Comparison of ENCODE assay signal across 20 cellular contexts in genomic region chr16:554297-554621, GRCh38. TPM values are rescaled to one million over a fixed set of nuclear protein-coding genes. Genes with fewer than 3 reads are reported as not detected.
A peak's percentile ranks its signal among the peaks of the same experiment; 100 is the strongest.
DNase-seq lines count a peak whose midpoint lies in the region; ATAC-seq and TF ChIP-seq lines count a peak whose summit lies in the region.
"Had no signal": no experiment of that assay in that cellular context is flagged by ENCODE, and none has a peak within 500 bp of the region (broad histone marks: within the 10 kb centered on the region; RNA-seq: fewer than 3 reads in every experiment).

No MANE protein-coding gene starts in this region.

- H3K36me3 Mint-ChIP-seq in glutamatergic neuron (ENCODE audit: unreplicated experiment) (no peaks in the 10 kb centered on the region), osteocyte (ENCODE audit: unreplicated experiment) (peaks cover 3% of the 10 kb centered on the region)
- H3K36me3 Mint-ChIP-seq in naive thymus-derived CD8-positive, alpha-beta T cell, result peaks cover 0 to 3% (median 0%) of the 10 kb centered on the region in 3 donors
- no peaks in the 10 kb centered on the region for H3K36me3 Mint-ChIP-seq in activated CD4-positive, alpha-beta memory T cell treated with anti-CD3 and anti-CD28 coated beads, Interleukin-2, amount 10 ng/mL, durations not matched to agents 7 days and 5 days (ENCODE audit: low read depth)

- peaks cover 17% of the 10 kb centered on the region for H3K4me1 ChIP-seq in GM23248 (ENCODE audit: insufficient read depth)
- H3K4me1 ChIP-seq in mucosa of descending colon (ENCODE audit: low read depth), result peaks cover under 1% of the 10 kb centered on the region

- in situ Hi-C loops in GM23248 (cut with MboI), result no loop called here

- H3K4me3 ChIP-seq in GM23248 (peak overlapping the region; percentile 63; the same call in 1 of the 2 replicates), mucosa of descending colon (no peak overlapping the region)

- H3K27me3 Mint-ChIP-seq in glutamatergic neuron (ENCODE audit: unreplicated experiment) (no peaks in the 10 kb centered on the region), osteocyte (ENCODE audit: unreplicated experiment) (peaks cover 2% of the 10 kb centered on the region)
- H3K27me3 Mint-ChIP-seq in naive thymus-derived CD8-positive, alpha-beta T cell, result peaks cover 0 to 8% (median 3%) of the 10 kb centered on the region in 5 donors
- peaks cover 4% of the 10 kb centered on the region for H3K27me3 Mint-ChIP-seq in activated CD4-positive, alpha-beta memory T cell treated with anti-CD3 and anti-CD28 coated beads, Interleukin-2, amount 10 ng/mL, durations not matched to agents 7 days and 5 days

- H3K4me1 Mint-ChIP-seq in glutamatergic neuron (ENCODE audit: low read depth, unreplicated experiment) (no peaks in the 10 kb centered on the region), osteocyte (ENCODE audit: unreplicated experiment) (peaks cover 8% of the 10 kb centered on the region)
- H3K4me1 Mint-ChIP-seq in naive thymus-derived CD8-positive, alpha-beta T cell, result no peaks in the 10 kb centered on the region
- H3K4me1 Mint-ChIP-seq in activated CD4-positive, alpha-beta memory T cell treated with anti-CD3 and anti-CD28 coated beads, Interleukin-2, amount 10 ng/mL, durations not matched to agents 7 days and 5 days, result no peaks in the 10 kb centered on the region

- H3K9me3 ChIP-seq in GM23248 (ENCODE audit: low read depth) (no peaks in the 10 kb centered on the region), mucosa of descending colon (no peaks in the 10 kb centered on the region)
- H3K9me3 ChIP-seq: BE2C had no signal

- H3K79me2 ChIP-seq in GM23248 (ENCODE audit: insufficient read depth), result no peaks in the 10 kb centered on the region

- no peaks in the 10 kb centered on the region for H3K36me3 ChIP-seq in GM23248 (ENCODE audit: low read depth)
- H3K36me3 ChIP-seq in mucosa of descending colon (ENCODE audit: low read depth), result no peaks in the 10 kb centered on the region

- no peaks in the 10 kb centered on the region for H3K9me2 ChIP-seq in GM23248 (ENCODE audit: insufficient read depth)

- H3K4me3 Mint-ChIP-seq in glutamatergic neuron (ENCODE audit: unreplicated experiment) (no peak overlapping the region), osteocyte (ENCODE audit: unreplicated experiment) (no peak overlapping the region)
- no peak overlapping the region for H3K4me3 Mint-ChIP-seq in naive thymus-derived CD8-positive, alpha-beta T cell
- no peak overlapping the region for H3K4me3 Mint-ChIP-seq in activated CD4-positive, alpha-beta memory T cell treated with anti-CD3 and anti-CD28 coated beads, Interleukin-2, amount 10 ng/mL, durations not matched to agents 7 days and 5 days

- H3K27ac Mint-ChIP-seq in glutamatergic neuron (ENCODE audit: unreplicated experiment) (peak overlapping the region; percentile 34), osteocyte (ENCODE audit: unreplicated experiment) (peak overlapping the region; percentile 10)
- no peak overlapping the region for H3K27ac Mint-ChIP-seq in naive thymus-derived CD8-positive, alpha-beta T cell
- no peak overlapping the region for H3K27ac Mint-ChIP-seq in activated CD4-positive, alpha-beta memory T cell treated with anti-CD3 and anti-CD28 coated beads, Interleukin-2, amount 10 ng/mL, durations not matched to agents 7 days and 5 days

- H3K27ac ChIP-seq in GM23248 (peak overlapping the region; percentile 86), RWPE1 (peak overlapping the region; percentile 99)

- H3K9me3 Mint-ChIP-seq in glutamatergic neuron (ENCODE audit: unreplicated experiment), result no peaks in the 10 kb centered on the region
- H3K9me3 Mint-ChIP-seq in osteocyte (ENCODE audit: unreplicated experiment), result no peaks in the 10 kb centered on the region
- H3K9me3 Mint-ChIP-seq in naive thymus-derived CD8-positive, alpha-beta T cell, result no peaks in the 10 kb centered on the region
- H3K9me3 Mint-ChIP-seq in activated CD4-positive, alpha-beta memory T cell treated with anti-CD3 and anti-CD28 coated beads, Interleukin-2, amount 10 ng/mL, durations not matched to agents 7 days and 5 days, result no peaks in the 10 kb centered on the region

- intact Hi-C loops in mucosa of descending colon (cut with DNase I, micrococcal nuclease), result no loop called here

- no peak for ATAC-seq in naive thymus-derived CD8-positive, alpha-beta T cell
- no peak for ATAC-seq in stimulated activated naive CD8-positive, alpha-beta T cell treated with anti-CD3 and anti-CD28 coated beads, Interleukin-15, Interleukin-2, amounts not matched to agents 100 U/mL and 50 U/mL, for 24 hours
- no peak for ATAC-seq in mucosa of descending colon

- CTCF ChIA-PET in RWPE1 (lab: Yijun Ruan, JAX), result interaction anchor here (0.6 kb wide), 1 partner anchor 20 kb away, joined by 3 read pairs; no protein-coding TSS in a partner anchor
- CTCF ChIA-PET in activated CD4-positive, alpha-beta memory T cell treated with anti-CD3 and anti-CD28 coated beads, Interleukin-2, amount 10 ng/mL, durations not matched to agents 7 days and 5 days (lab: Charles Lee), result no interaction called here

- no peak overlapping the region for H2AFZ ChIP-seq in GM23248

- peak overlapping the region; percentile 75 for H3K4me2 ChIP-seq in GM23248 (ENCODE audit: unreplicated experiment)

- 58 to 67% methylated on average over 6 to 11 of the region's 11 CpGs for WGBS in GM23248 (ENCODE audit: low coverage in 1 of 2, low lambda C conversion rate in 2 of 2, missing lambda C conversion rate in 2 of 2), 2 experiments

- DNase-seq in GM23248 (no peak), RWPE1 (ENCODE audit: low spot score) (no peak), glutamatergic neuron (no peak), osteocyte (ENCODE audit: extremely low spot score, unreplicated experiment) (no peak), mucosa of descending colon (no peak)
- no peak for DNase-seq in naive thymus-derived CD8-positive, alpha-beta T cell
- no peak for DNase-seq in stimulated activated naive CD8-positive, alpha-beta T cell treated with anti-CD3 and anti-CD28 coated beads, Interleukin-15, Interleukin-2, amounts not matched to agents 100 U/mL and 50 U/mL, for 24 hours
- no peak for DNase-seq in activated CD4-positive, alpha-beta memory T cell treated with anti-CD3 and anti-CD28 coated beads, Interleukin-2, amount 10 ng/mL, durations not matched to agents 7 days and 5 days
- DNase-seq: GF-D8, Kasumi-1, NCI-H1417, NCI-H1694 treated with DMSO at 0.1 percent for 48 hours, NCI-H2081 treated with DMSO at 0.1 percent for 48 hours, NCI-H446 treated with DMSO at 0.1 percent for 48 hours, NCI-H526 treated with DMSO at 0.1 percent for 48 hours, OCI-M1, SHP77 treated with DMSO at 0.1 percent for 48 hours had no signal

- peaks cover 3% of the 10 kb centered on the region; the same call in 1 of the 2 replicates for H3K27me3 ChIP-seq in GM23248 (replicated peaks; ENCODE audit: insufficient read depth)

- no peak for TF ChIP-seq CTCF in RWPE1 (conservative IDR thresholded peaks at IDR 0.05; ENCODE audit: low read depth)
- no peak for TF ChIP-seq CTCF in glutamatergic neuron (IDR thresholded peaks at IDR 0.05; ENCODE audit: partially characterized antibody, unreplicated experiment)
- TF ChIP-seq CTCF in osteocyte (IDR thresholded peaks at IDR 0.05), result no peak
- TF ChIP-seq CTCF in mucosa of descending colon (IDR thresholded peaks at IDR 0.05), result no peak

- peak overlapping the region; percentile 78 for H3K9ac ChIP-seq in GM23248

- no peaks in the 10 kb centered on the region for H3F3A ChIP-seq in GM23248 (ENCODE audit: insufficient read depth)

- no peaks in the 10 kb centered on the region for H4K20me1 ChIP-seq in GM23248 (ENCODE audit: insufficient read depth)

- POLR2A ChIA-PET in RWPE1 (lab: Yijun Ruan, JAX; ENCODE audit: low non-redundant PET), result interaction anchor here (1.3 kb wide), 1 partner anchor 27 kb away, joined by 3 read pairs; the partner anchor contains the start of gene CAPN15
- POLR2A ChIA-PET in naive thymus-derived CD8-positive, alpha-beta T cell (lab: Charles Lee), result no interaction called here
- POLR2A ChIA-PET in activated CD4-positive, alpha-beta memory T cell treated with anti-CD3 and anti-CD28 coated beads, Interleukin-2, amount 10 ng/mL, durations not matched to agents 7 days and 5 days (lab: Charles Lee), result interaction anchor here (1.0 kb wide), 1 partner anchor 27 kb away, joined by 3 read pairs; no protein-coding TSS in a partner anchor

RNA-seq across cellular contexts. Expression of gene PRR35, which starts 5.9 kb away (rescaled TPM):
- total RNA-seq in GM23248 (2014; rRNA removed; shearing (Covaris generic)), result not detected in 2 replicates
- polyA plus RNA-seq in GM23248 (2016; fragmentation: Nextera tagmentation; extraction: Ambion mirVana), result not detected in 2 replicates
- total RNA-seq in glutamatergic neuron (ENCODE audit: unreplicated experiment) (not detected), osteocyte (not detected in 2 replicates), mucosa of descending colon (not detected)
- total RNA-seq in naive thymus-derived CD8-positive, alpha-beta T cell, result not detected
- polyA plus RNA-seq in naive thymus-derived CD8-positive, alpha-beta T cell, result not detected
- not detected for total RNA-seq in activated CD4-positive, alpha-beta memory T cell treated with anti-CD3 and anti-CD28 coated beads, Interleukin-2, amount 10 ng/mL, durations not matched to agents 7 days and 5 days
- total RNA-seq: H4, MCF 10A had no signal

RNA-seq across cellular contexts. Expression of gene NHLRC4, which starts 12.5 kb away (rescaled TPM):
- total RNA-seq in GM23248 (2014; rRNA removed; shearing (Covaris generic)), result 0.11 and 0.13 TPM in 2 replicates
- polyA plus RNA-seq in GM23248 (2016; fragmentation: Nextera tagmentation; extraction: Ambion mirVana), result 0.20 TPM in 1 of 2 replicates, not detected in the other
- 3.4 TPM for total RNA-seq in glutamatergic neuron (ENCODE audit: unreplicated experiment)
- 0.57 and 1.7 TPM in 2 replicates for total RNA-seq in osteocyte
- total RNA-seq in naive thymus-derived CD8-positive, alpha-beta T cell, result 1 to 10 TPM; 4.7 to 5.3 TPM
- 1 to 10 TPM; 1.5 to 3.3 (median 1.7) TPM for polyA plus RNA-seq in naive thymus-derived CD8-positive, alpha-beta T cell
- total RNA-seq in activated CD4-positive, alpha-beta memory T cell treated with anti-CD3 and anti-CD28 coated beads, Interleukin-2, amount 10 ng/mL, durations not matched to agents 7 days and 5 days, result 1 to 10 TPM; 2.3 to 2.6 TPM
- under 1 TPM; 0.26 to 0.82 (median 0.36) TPM for total RNA-seq in mucosa of descending colon
- total RNA-seq: MCF 10A had no signal

RNA-seq across cellular contexts. Expression of gene PIGQ, which starts 15.5 kb away (rescaled TPM):
- total RNA-seq in GM23248 (2014; rRNA removed; shearing (Covaris generic)), result 35.0 and 43.5 TPM in 2 replicates
- polyA plus RNA-seq in GM23248 (2016; fragmentation: Nextera tagmentation; extraction: Ambion mirVana), result 31.6 and 33.9 TPM in 2 replicates
- total RNA-seq in glutamatergic neuron (ENCODE audit: unreplicated experiment), result 85.0 TPM
- total RNA-seq in osteocyte, result 62.0 and 63.6 TPM in 2 replicates
- total RNA-seq in naive thymus-derived CD8-positive, alpha-beta T cell, result 10 to 100 TPM; 55.8 to 59.0 TPM
- 10 to 100 TPM in 1 of 3 donors, 1 to 10 TPM in 2; 8.8 to 13.4 (median 9.3) TPM for polyA plus RNA-seq in naive thymus-derived CD8-positive, alpha-beta T cell
- 10 to 100 TPM; 33.7 to 35.1 TPM for total RNA-seq in activated CD4-positive, alpha-beta memory T cell treated with anti-CD3 and anti-CD28 coated beads, Interleukin-2, amount 10 ng/mL, durations not matched to agents 7 days and 5 days
- total RNA-seq in mucosa of descending colon, result 10 to 100 TPM; 37.8 to 39.6 (median 38.4) TPM

RNA-seq across cellular contexts. Expression of gene CAPN15, which starts 26.7 kb away (rescaled TPM):
- total RNA-seq in GM23248 (2014; rRNA removed; shearing (Covaris generic)), result 68.0 and 69.4 TPM in 2 replicates
- polyA plus RNA-seq in GM23248 (2016; fragmentation: Nextera tagmentation; extraction: Ambion mirVana), result 5.4 and 5.7 TPM in 2 replicates
- total RNA-seq in glutamatergic neuron (ENCODE audit: unreplicated experiment) (56.1 TPM), osteocyte (38.3 and 39.9 TPM in 2 replicates), mucosa of descending colon (100 to 1,000 TPM in 2 of 3 donors, 10 to 100 TPM in 1; 73.5 to 110 (median 109) TPM)
- total RNA-seq in naive thymus-derived CD8-positive, alpha-beta T cell, result 10 to 100 TPM; 63.1 to 63.2 TPM
- polyA plus RNA-seq in naive thymus-derived CD8-positive, alpha-beta T cell, result 1 to 10 TPM; 5.5 to 7.9 (median 6.0) TPM
- 10 to 100 TPM; 91.7 to 93.4 TPM for total RNA-seq in activated CD4-positive, alpha-beta memory T cell treated with anti-CD3 and anti-CD28 coated beads, Interleukin-2, amount 10 ng/mL, durations not matched to agents 7 days and 5 days

RNA-seq across cellular contexts. Expression of gene RAB40C, which starts 35.6 kb away (rescaled TPM):
- 18.8 and 28.3 TPM in 2 replicates for total RNA-seq in GM23248 (2014; rRNA removed; shearing (Covaris generic))
- 9.5 TPM in 2 replicates for polyA plus RNA-seq in GM23248 (2016; fragmentation: Nextera tagmentation; extraction: Ambion mirVana)
- total RNA-seq in glutamatergic neuron (ENCODE audit: unreplicated experiment) (48.3 TPM), osteocyte (17.1 and 20.0 TPM in 2 replicates), mucosa of descending colon (10 to 100 TPM; 31.2 to 51.0 (median 40.1) TPM)
- 10 to 100 TPM; 18.6 to 19.9 TPM for total RNA-seq in naive thymus-derived CD8-positive, alpha-beta T cell
- polyA plus RNA-seq in naive thymus-derived CD8-positive, alpha-beta T cell, result 10 to 100 TPM in 1 of 3 donors, 1 to 10 TPM in 2; 5.8 to 14.6 (median 6.2) TPM
- total RNA-seq in activated CD4-positive, alpha-beta memory T cell treated with anti-CD3 and anti-CD28 coated beads, Interleukin-2, amount 10 ng/mL, durations not matched to agents 7 days and 5 days, result 10 to 100 TPM; 12.2 to 14.2 TPM

Comparison
In these comparisons a context has a peak if more than half of its experiments do, and no peak if none do; other contexts are left out.
1. H3K27ac Mint-ChIP-seq: peak in glutamatergic neuron (single experiment) and osteocyte (single experiment); none in naive thymus-derived CD8-positive, alpha-beta T cell (0 of 10) and activated CD4-positive, alpha-beta memory T cell treated with anti-CD3 and anti-CD28 coated beads, Interleukin-2, amount 10 ng/mL, durations not matched to agents 7 days and 5 days (single experiment).